ENCODE assay signal across 1 cellular context in genomic region chr5:145579336-145579735, GRCh38.
TF ChIP-seq lines count a peak whose summit lies in the region.

No MANE protein-coding gene starts in this region.

TF ChIP-seq in SK-N-SH treated with all-trans-retinoic acid at 6 μM for 48 hours, 23 proteins besides CTCF, POLR2A, EP300 and RAD21 (continued from another document):
- TF ChIP-seq PATZ1 (CRISPR knock-in tag; IDR thresholded peaks at IDR 0.05; ENCODE audit: borderline replicate concordance) (no peak), ZNF8 (CRISPR knock-in tag; IDR thresholded peaks at IDR 0.05) (no peak), ZNF565 (CRISPR knock-in tag; conservative IDR thresholded peaks at IDR 0.05; ENCODE audit: low read depth) (no peak), TSHZ2 (CRISPR knock-in tag; IDR thresholded peaks at IDR 0.05) (no peak), PPARA (CRISPR knock-in tag; IDR thresholded peaks at IDR 0.05; ENCODE audit: borderline replicate concordance) (no peak), RARB (CRISPR knock-in tag; IDR thresholded peaks at IDR 0.05) (no peak), ISL1 (CRISPR knock-in tag; IDR thresholded peaks at IDR 0.05) (no peak), SNAI2 (CRISPR knock-in tag; IDR thresholded peaks at IDR 0.05) (no peak), ARNTL (CRISPR knock-in tag; IDR thresholded peaks at IDR 0.05; ENCODE audit: borderline replicate concordance, low read depth) (no peak), BACH2 (CRISPR knock-in tag; IDR thresholded peaks at IDR 0.05; ENCODE audit: borderline replicate concordance) (no peak), CSDC2 (CRISPR knock-in tag; IDR thresholded peaks at IDR 0.05) (no peak), TOX (CRISPR knock-in tag; IDR thresholded peaks at IDR 0.05; ENCODE audit: borderline replicate concordance) (no peak)
